9 cellular contexts compared by ENCODE assay signal in the genomic region with DNA sequence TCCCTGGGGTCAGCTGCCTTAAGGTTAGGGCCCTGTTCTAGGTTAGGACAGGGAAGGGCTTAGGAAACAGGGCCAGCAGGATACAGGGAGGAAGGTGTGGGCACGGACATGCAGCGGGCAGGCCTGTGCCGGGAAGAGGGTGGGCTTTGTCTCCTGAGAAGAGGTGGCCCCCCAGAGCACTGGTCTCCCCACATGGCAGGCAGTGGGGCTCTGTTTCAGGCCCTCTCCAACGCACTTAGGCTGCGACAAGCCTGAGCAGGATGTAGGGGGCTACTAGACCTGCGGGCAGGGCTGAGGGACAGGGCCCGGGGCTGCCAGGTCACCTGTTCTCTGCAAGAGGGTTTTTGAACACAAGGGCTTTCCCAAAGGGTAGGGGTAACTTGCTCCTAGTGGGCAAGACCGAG. TPM values are rescaled to one million over a fixed set of nuclear protein-coding genes. Genes with fewer than 3 reads are reported as not detected.
DNase-seq lines count a peak whose midpoint lies in the region; TF ChIP-seq lines count a peak whose summit lies in the region.
"Had no signal": no experiment of that assay in that cellular context is flagged by ENCODE, and none has a peak within 500 bp of the region (broad histone marks: within the 10 kb centered on the region; RNA-seq: fewer than 3 reads in every experiment).

No MANE protein-coding gene starts in this region.

- no peak overlapping the region for H4K91ac ChIP-seq in neuronal stem cell (ENCODE audit: low read depth, low read length, poor library complexity)

- peak overlapping the region; percentile 82 for H3K27ac ChIP-seq in CD4-positive, alpha-beta memory T cell (ENCODE audit: low read depth, low read length)
- H3K27ac ChIP-seq in breast epithelium (peak overlapping the region; percentile 42 to 56), neuronal stem cell (replicated peaks; ENCODE audit: low read length) (no peak overlapping the region)

- H3K4me3 ChIP-seq in CD4-positive, alpha-beta memory T cell (ENCODE audit: low read length in 2 of 2), result peak overlapping the region; percentile 14 to 57
- H3K4me3 ChIP-seq in breast epithelium (no peak overlapping the region), neuronal stem cell (ENCODE audit: low read length in 2 of 2) (no peak overlapping the region)

- H3K36me3 Mint-ChIP-seq in CD4-positive, alpha-beta memory T cell, result peaks cover 4 to 36% of the 10 kb centered on the region in 2 donors
- peaks cover 10% of the 10 kb centered on the region for H3K36me3 Mint-ChIP-seq in IgD-negative memory B cell

- H2BK120ac ChIP-seq in neuronal stem cell (ENCODE audit: low read depth, low read length), result no peak overlapping the region

- peak overlapping the region; percentile 91 to 98 (median 96) for H3K27ac Mint-ChIP-seq in CD4-positive, alpha-beta memory T cell
- peak overlapping the region; percentile 83 to 96 (median 93) for H3K27ac Mint-ChIP-seq in IgD-negative memory B cell

- peak in 1 of 5 donors; percentile 44 for DNase-seq in CD4-positive, alpha-beta memory T cell
- no peak for DNase-seq in breast epithelium (ENCODE audit: low spot score in 2 of 2)
- DNase-seq in neuronal stem cell (ENCODE audit: low spot score), result no peak
- DNase-seq in kidney glomerular epithelial cell (lab: John Stamatoyannopoulos, UW), result no peak
- no peak for DNase-seq in dedifferentiated amniotic fluid mesenchymal stem cell (ENCODE audit: extremely low spot score)
- no peak for DNase-seq in activated effector memory CD4-positive, alpha-beta T cell treated with Interleukin-2 at 50 U/mL for 16 hours
- no peak for DNase-seq in KBM-7
- DNase-seq: left colon had no signal

- H3K9me3 Mint-ChIP-seq in CD4-positive, alpha-beta memory T cell, result peaks cover 0 to 1% (median 0%) of the 10 kb centered on the region in 8 donors
- no peaks in the 10 kb centered on the region for H3K9me3 Mint-ChIP-seq in IgD-negative memory B cell

- H4K8ac ChIP-seq in neuronal stem cell (ENCODE audit: low read depth, low read length), result no peak overlapping the region

- H3K27me3 Mint-ChIP-seq in CD4-positive, alpha-beta memory T cell, result no peaks in the 10 kb centered on the region
- H3K27me3 Mint-ChIP-seq in IgD-negative memory B cell, result no peaks in the 10 kb centered on the region

- TF ChIP-seq POLR2A in breast epithelium (IDR thresholded peaks at IDR 0.05), result no peak

- no peak overlapping the region for H3K4ac ChIP-seq in neuronal stem cell (ENCODE audit: low read length)

- H2AK5ac ChIP-seq in neuronal stem cell (ENCODE audit: low read depth, low read length), result peak overlapping the region; percentile 78

- no peak overlapping the region for H3K4me2 ChIP-seq in neuronal stem cell (ENCODE audit: insufficient read depth, low read length, poor library complexity, severe bottlenecking)

- H3K79me1 ChIP-seq in neuronal stem cell (ENCODE audit: low read depth, low read length), result peaks cover 5% of the 10 kb centered on the region

- no CpG with 5 or more reads among the region's 8 CpGs for WGBS in neuronal stem cell (ENCODE audit: extremely low coverage in 2 of 2, insufficient read length in 2 of 2, insufficient replicate concordance in 1 of 2), 2 donors

- peaks cover 99% of the 10 kb centered on the region for H3K4me1 ChIP-seq in CD4-positive, alpha-beta memory T cell (ENCODE audit: insufficient read depth, low read length)
- H3K4me1 ChIP-seq in breast epithelium (peaks cover 0 to 11% of the 10 kb centered on the region in 2 donors), neuronal stem cell (ENCODE audit: control insufficient read depth in 2 of 2, insufficient read depth in 1 of 2, low read depth in 1 of 2, low read length in 2 of 2) (peaks cover 11 to 24% of the 10 kb centered on the region in 2 donors)

- POLR2A ChIA-PET in CD4-positive, alpha-beta memory T cell (lab: Charles Lee; ENCODE audit: partially characterized antibody), result interaction anchor here (0.6 to 23.9 kb wide), 16 partner anchors 2 to 368 kb away, joined by 3 to 562 read pairs (median 17); partner anchors contain the start of gene KLF13

- no peak for TF ChIP-seq CTCF in breast epithelium (IDR thresholded peaks at IDR 0.05)

- H3K18ac ChIP-seq in neuronal stem cell (ENCODE audit: low read length), result peak overlapping the region; percentile 78

- peaks cover under 1% of the 10 kb centered on the region for H3K36me3 ChIP-seq in CD4-positive, alpha-beta memory T cell (ENCODE audit: insufficient read depth, low read length)
- no peaks in the 10 kb centered on the region for H3K36me3 ChIP-seq in breast epithelium
- H3K36me3 ChIP-seq in neuronal stem cell (replicated peaks in 1 of 2; ENCODE audit: control insufficient read depth in 2 of 2, insufficient read depth in 2 of 2, low read length in 2 of 2), result peaks cover 0 to 3% of the 10 kb centered on the region in 2 donors

- H3K27me3 ChIP-seq in CD4-positive, alpha-beta memory T cell (ENCODE audit: insufficient read depth, low read length), result no peaks in the 10 kb centered on the region
- H3K27me3 ChIP-seq in breast epithelium (no peaks in the 10 kb centered on the region), neuronal stem cell (ENCODE audit: control insufficient read depth in 3 of 3, insufficient read depth in 3 of 3, low read depth in 1 of 3, low read length in 3 of 3) (no peaks in the 10 kb centered on the region)

- peaks cover 77 to 100% (median 94%) of the 10 kb centered on the region in 4 donors for H3K4me1 Mint-ChIP-seq in CD4-positive, alpha-beta memory T cell
- peaks cover 58 to 92% (median 74%) of the 10 kb centered on the region in 3 donors for H3K4me1 Mint-ChIP-seq in IgD-negative memory B cell

- peak overlapping the region in 7 of 8 donors; percentile 66 to 97 (median 81) for H3K4me3 Mint-ChIP-seq in CD4-positive, alpha-beta memory T cell
- H3K4me3 Mint-ChIP-seq in IgD-negative memory B cell, result peak overlapping the region; percentile 43 to 82 (median 67)

- H3K9me3 ChIP-seq in CD4-positive, alpha-beta memory T cell (ENCODE audit: control insufficient read depth in 1 of 2, low read length in 2 of 2), result no peaks in the 10 kb centered on the region
- no peaks in the 10 kb centered on the region for H3K9me3 ChIP-seq in breast epithelium
- H3K9me3 ChIP-seq in neuronal stem cell (replicated peaks in 1 of 2; ENCODE audit: control insufficient read depth in 2 of 2, insufficient read depth in 1 of 2, low read depth in 1 of 2, low read length in 2 of 2), result no peaks in the 10 kb centered on the region

- CTCF ChIA-PET in CD4-positive, alpha-beta memory T cell (lab: Charles Lee; ENCODE audit: partially characterized antibody), result interaction anchor here (1.6 to 11.3 kb wide), 7 partner anchors 8 to 145 kb away, joined by 4 to 137 read pairs (median 28); no protein-coding TSS in a partner anchor

- H2BK5ac ChIP-seq in neuronal stem cell (ENCODE audit: low read length), result no peak overlapping the region

- no peak overlapping the region for H2AFZ ChIP-seq in neuronal stem cell (ENCODE audit: low read length)

- intact Hi-C loops in CD4-positive, alpha-beta memory T cell (cut with micrococcal nuclease), result loop anchor here (2.0 kb wide), 1 partner anchor 93 kb away; no protein-coding TSS in a partner anchor
- intact Hi-C loops in breast epithelium (cut with DNase I; ENCODE audit: low total_unique reads), result no loop called here

- H3K14ac ChIP-seq in neuronal stem cell (ENCODE audit: low read length), result no peak overlapping the region

- in situ Hi-C loops in KBM-7 (cut with MboI; ENCODE audit: low pct_unique_long_range_greater_than_20kb, low sequenced_read_pairs), result no loop called here

- H3K9ac ChIP-seq in neuronal stem cell (ENCODE audit: low read depth, low read length, poor library complexity), result peak overlapping the region; percentile 10

- H2BK15ac ChIP-seq in neuronal stem cell (ENCODE audit: low read length), result no peak overlapping the region

- no peak overlapping the region for H3K23ac ChIP-seq in neuronal stem cell (ENCODE audit: low read depth, low read length, poor library complexity)

- H2BK12ac ChIP-seq in neuronal stem cell (ENCODE audit: low read length), result no peak overlapping the region

RNA-seq across cellular contexts. Expression of gene KLF13, which starts 33.5 kb away (rescaled TPM):
- total RNA-seq in CD4-positive, alpha-beta memory T cell, result 100 to 1,000 TPM; 197 to 202 TPM
- 10 to 100 TPM; 22.0 to 82.2 TPM for polyA plus RNA-seq in CD4-positive, alpha-beta memory T cell
- polyA plus RNA-seq in IgD-negative memory B cell, result 81.4 TPM
- total RNA-seq in breast epithelium, result 10 to 100 TPM; 26.3 to 52.2 (median 28.2) TPM
- polyA plus RNA-seq in neuronal stem cell (2013, experiment 1 of 2), result 42.9 TPM
- polyA plus RNA-seq in neuronal stem cell (2013, experiment 2 of 2), result 42.1 TPM

Comparison
In these comparisons a context has a peak if more than half of its experiments do, and no peak if none do; other contexts are left out.
1. H3K4me3 ChIP-seq: peak in CD4-positive, alpha-beta memory T cell (2 of 2); none in breast epithelium (0 of 3) and neuronal stem cell (0 of 2).